In genomic region chr3:49703443-49703927, GRCh38 we compare ENCODE assay signal across 8 cellular contexts. TPM values are rescaled to one million over a fixed set of nuclear protein-coding genes. Genes with fewer than 3 reads are reported as not detected.
DNase-seq lines count a peak whose midpoint lies in the region; ATAC-seq and TF ChIP-seq lines count a peak whose summit lies in the region.

No MANE protein-coding gene starts in this region.

- ATAC-seq in HG03439 (IDR thresholded peaks at IDR 0.05; ENCODE audit: unreplicated experiment), result peak; percentile 45
- ATAC-seq in PC-3, result peak; percentile 88
- no peak for ATAC-seq in GM19023 (IDR thresholded peaks at IDR 0.05; ENCODE audit: unreplicated experiment)

- no peaks in the 10 kb centered on the region for H3K79me2 ChIP-seq in PC-3 (ENCODE audit: low read length)

- H2AFZ ChIP-seq in PC-3 (ENCODE audit: low read length), result no peak overlapping the region

- H3K9me3 ChIP-seq in PC-3 (ENCODE audit: low read length), result no peaks in the 10 kb centered on the region

- DNase-seq in SIG-M5 treated with dmso at 0.1 percent for 504 hours (lab: John Stamatoyannopoulos, UW; ENCODE audit: unreplicated experiment) (peak; percentile 60), SIG-M5 (lab: John Stamatoyannopoulos, UW) (no peak), PC-3 (peak; percentile 81), fibroblast of peridontal ligament (ENCODE audit: extremely low read depth) (peak; percentile 60), occipital lobe (lab: John Stamatoyannopoulos, UW) (peak; percentile 40)
- peak; percentile 73 to 80 for DNase-seq in activated T-cell treated with anti-CD3 and anti-CD28 coated beads, Interleukin-2, amount 50 U/mL, for 48 hours

- H3K27me3 ChIP-seq in PC-3 (ENCODE audit: low read length), result no peaks in the 10 kb centered on the region

- BruUV-seq in PC-3 (replicated peaks; lab: Mats Ljungman, UMichigan), result no TSS peak

- no peaks in the 10 kb centered on the region for H4K20me1 ChIP-seq in PC-3 (ENCODE audit: low read length)

- H3K9me2 ChIP-seq in PC-3 (replicated peaks; ENCODE audit: low read length), result no peaks in the 10 kb centered on the region

- POLR2A ChIA-PET in PC-3 (lab: Charles Lee; ENCODE audit: unreplicated experiment), result no interaction called here

- peaks cover 10% of the 10 kb centered on the region; the same call in 1 of the 2 replicates for H3K36me3 ChIP-seq in PC-3 (ENCODE audit: low read depth, low read length)

- no peak overlapping the region for H3K27ac ChIP-seq in PC-3 (ENCODE audit: low read length)

- no peaks in the 10 kb centered on the region for H3F3A ChIP-seq in PC-3 (ENCODE audit: low read length, unreplicated experiment)

- peak; percentile 85 for TF ChIP-seq CTCF in PC-3 (conservative IDR thresholded peaks at IDR 0.05; ENCODE audit: low read depth, low read length)

- H3K4me1 ChIP-seq in PC-3 (ENCODE audit: insufficient read depth, low read length), result no peaks in the 10 kb centered on the region

- H3K4me2 ChIP-seq in PC-3 (ENCODE audit: low read length), result no peak overlapping the region

- H3K9ac ChIP-seq in PC-3 (ENCODE audit: low read length), result no peak overlapping the region

- CTCF ChIA-PET in PC-3 (lab: Charles Lee), result interaction anchor here (0.6 kb wide), 1 partner anchor 233 kb away, joined by 10 read pairs; the partner anchor contains the start of gene DAG1

- H3K4me3 ChIP-seq in PC-3 (ENCODE audit: low read length), result no peak overlapping the region

- intact Hi-C loops in PC-3 (cut with micrococcal nuclease), result loop anchor here (1.0 kb wide), 3 partner anchors 99 to 203 kb away; no protein-coding TSS in a partner anchor

RNA-seq across cellular contexts. Expression of gene RNF123, which starts 14.1 kb away (rescaled TPM):
- 38.6 and 43.0 TPM in 2 replicates for total RNA-seq in PC-3 (2014; rRNA removed)
- total RNA-seq in occipital lobe, result 23.2 TPM

RNA-seq across cellular contexts. Expression of gene MST1, which starts 14.2 kb away (rescaled TPM):
- 1.7 and 2.8 TPM in 2 replicates for total RNA-seq in PC-3 (2014; rRNA removed)
- 7.5 TPM for total RNA-seq in occipital lobe

RNA-seq across cellular contexts. Expression of gene AMIGO3, which starts 16.0 kb away (rescaled TPM):
- total RNA-seq in PC-3 (2014; rRNA removed) (1.8 and 2.1 TPM in 2 replicates), occipital lobe (0.78 TPM)

RNA-seq across cellular contexts. Expression of gene GMPPB, which starts 20.3 kb away (rescaled TPM):
- 69.5 and 83.9 TPM in 2 replicates for total RNA-seq in PC-3 (2014; rRNA removed)
- total RNA-seq in occipital lobe, result 10.6 TPM

RNA-seq across cellular contexts. Expression of gene APEH, which starts 29.3 kb away (rescaled TPM):
- total RNA-seq in PC-3 (2014; rRNA removed), result 236 and 246 TPM in 2 replicates
- total RNA-seq in occipital lobe, result 65.4 TPM
